ENCODE assay signal across 9 cellular contexts in the genomic region with DNA sequence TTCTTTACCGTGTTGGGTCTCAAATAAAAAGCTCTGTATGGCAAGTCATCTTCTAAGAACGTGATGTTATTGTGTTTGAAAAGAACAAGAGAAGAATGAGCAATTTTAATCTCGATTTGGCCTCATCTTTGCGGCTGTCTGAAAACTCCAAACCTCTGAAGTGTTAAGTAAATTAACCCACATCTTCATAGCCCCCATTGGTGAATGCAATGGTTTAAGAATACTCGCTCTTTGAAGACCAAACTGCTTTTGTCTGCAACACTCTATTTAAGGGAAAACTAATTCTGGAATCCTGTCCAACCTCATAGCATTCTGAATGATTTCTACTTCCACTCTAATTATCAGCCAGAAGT. TPM values are rescaled to one million over a fixed set of nuclear protein-coding genes. Genes with fewer than 3 reads are reported as not detected.
DNase-seq lines count a peak whose midpoint lies in the region; ATAC-seq and TF ChIP-seq lines count a peak whose summit lies in the region.
"Had no signal": no experiment of that assay in that cellular context is flagged by ENCODE, and none has a peak within 500 bp of the region (broad histone marks: within the 10 kb centered on the region; RNA-seq: fewer than 3 reads in every experiment).

No MANE protein-coding gene starts in this region.

- peaks cover 1% of the 10 kb centered on the region for H3K36me3 Mint-ChIP-seq in activated CD8-positive, alpha-beta memory T cell treated with anti-CD3 and anti-CD28 coated beads, Interleukin-2, amount 10 ng/mL, durations not matched to agents 7 days and 5 days

- H3K27ac Mint-ChIP-seq in activated CD8-positive, alpha-beta memory T cell treated with anti-CD3 and anti-CD28 coated beads, Interleukin-2, amount 10 ng/mL, durations not matched to agents 7 days and 5 days, result no peak overlapping the region

- H3K4me3 ChIP-seq in RWPE2 (ENCODE audit: severe bottlenecking) (peak overlapping the region; percentile 35), subcutaneous abdominal adipose tissue (ENCODE audit: low read depth in 1 of 5, low read length in 5 of 5) (peak overlapping the region; percentile 68 to 88 (median 70))
- H3K4me3 ChIP-seq: lung had no signal

- CTCF ChIA-PET in activated CD8-positive, alpha-beta memory T cell treated with anti-CD3 and anti-CD28 coated beads, Interleukin-2, amount 10 ng/mL, durations not matched to agents 7 days and 5 days (lab: Charles Lee), result interaction anchor here (0.6 to 5.0 kb wide), 30 partner anchors 13 to 505 kb away, joined by 3 to 30 read pairs (median 3); a partner anchor contains a TSS

- H3K27ac ChIP-seq in RWPE2 (ENCODE audit: poor library complexity, severe bottlenecking) (no peak overlapping the region), foreskin keratinocyte (no peak overlapping the region), subcutaneous abdominal adipose tissue (ENCODE audit: low read depth, low read length) (peak overlapping the region; percentile 91)

- DNase-seq in activated CD8-positive, alpha-beta memory T cell treated with anti-CD3 and anti-CD28 coated beads, Interleukin-2, amount 10 ng/mL, durations not matched to agents 7 days and 5 days, result no peak
- no peak for DNase-seq in activated CD8-positive, alpha-beta memory T cell treated with anti-CD3 and anti-CD28 coated beads, Interleukin-2, amount 50 U/mL, for 4 hours
- DNase-seq in RWPE2 (ENCODE audit: low spot score) (no peak), foreskin keratinocyte (no peak), SKM-1 (lab: John Stamatoyannopoulos, UW; ENCODE audit: unreplicated experiment) (no peak), iPS-NIHi7 (ENCODE audit: extremely low spot score) (no peak)
- DNase-seq in stimulated activated CD4-positive, alpha-beta T cell treated with anti-CD3 and anti-CD28 coated beads, Interleukin-12 subunit alpha, Interleukin-12 subunit beta, amount 100 ng/mL, for 4 hours, result no peak

- H3K9ac ChIP-seq in subcutaneous abdominal adipose tissue (ENCODE audit: low read length in 5 of 5), result peak overlapping the region in 3 of 5 donors; percentile 77 to 82 (median 79)

- peak overlapping the region; percentile 82 for H3K4me3 Mint-ChIP-seq in activated CD8-positive, alpha-beta memory T cell treated with anti-CD3 and anti-CD28 coated beads, Interleukin-2, amount 10 ng/mL, durations not matched to agents 7 days and 5 days

- TF ChIP-seq CTCF in RWPE2 (IDR thresholded peaks at IDR 0.05; ENCODE audit: poor library complexity, severe bottlenecking) (peak; percentile 54), foreskin keratinocyte (conservative IDR thresholded peaks at IDR 0.05) (no peak)

- H3K4me1 ChIP-seq in RWPE2 (ENCODE audit: insufficient read depth, poor library complexity, severe bottlenecking), result peaks cover 3% of the 10 kb centered on the region
- H3K4me1 ChIP-seq in foreskin keratinocyte, result peaks cover 7% of the 10 kb centered on the region
- H3K4me1 ChIP-seq in subcutaneous abdominal adipose tissue (ENCODE audit: control insufficient read depth in 5 of 5, insufficient read depth in 5 of 5, low read length in 5 of 5), result peaks cover 3 to 39% (median 22%) of the 10 kb centered on the region in 5 donors

- H3K36me3 ChIP-seq in RWPE2 (ENCODE audit: low read depth), result no peaks in the 10 kb centered on the region
- no peaks in the 10 kb centered on the region for H3K36me3 ChIP-seq in subcutaneous abdominal adipose tissue (ENCODE audit: control insufficient read depth in 5 of 5, insufficient read depth in 5 of 5, low read length in 5 of 5)

- H3K9me3 ChIP-seq in RWPE2 (ENCODE audit: severe bottlenecking) (no peaks in the 10 kb centered on the region), subcutaneous abdominal adipose tissue (ENCODE audit: control insufficient read depth in 5 of 5, low read length in 5 of 5) (peaks cover 0 to 3% (median 0%) of the 10 kb centered on the region in 5 donors)

- H3K27me3 ChIP-seq in RWPE2 (ENCODE audit: insufficient read depth, poor library complexity, severe bottlenecking) (no peaks in the 10 kb centered on the region), foreskin keratinocyte (no peaks in the 10 kb centered on the region), subcutaneous abdominal adipose tissue (ENCODE audit: control insufficient read depth in 5 of 5, insufficient read depth in 4 of 5, low read length in 5 of 5) (no peaks in the 10 kb centered on the region)

- H3K27me3 Mint-ChIP-seq in activated CD8-positive, alpha-beta memory T cell treated with anti-CD3 and anti-CD28 coated beads, Interleukin-2, amount 10 ng/mL, durations not matched to agents 7 days and 5 days, result peaks cover 6% of the 10 kb centered on the region

- ATAC-seq in activated CD8-positive, alpha-beta memory T cell treated with anti-CD3 and anti-CD28 coated beads, Interleukin-2, amount 10 ng/mL, durations not matched to agents 7 days and 5 days, result peak; percentile 11
- ATAC-seq in RWPE2 (ENCODE audit: low read depth) (no peak), foreskin keratinocyte (peak; percentile 1)

- no peaks in the 10 kb centered on the region for H3K9me3 Mint-ChIP-seq in activated CD8-positive, alpha-beta memory T cell treated with anti-CD3 and anti-CD28 coated beads, Interleukin-2, amount 10 ng/mL, durations not matched to agents 7 days and 5 days (ENCODE audit: low read depth)

- H3K4me1 Mint-ChIP-seq in activated CD8-positive, alpha-beta memory T cell treated with anti-CD3 and anti-CD28 coated beads, Interleukin-2, amount 10 ng/mL, durations not matched to agents 7 days and 5 days, result peaks cover 16% of the 10 kb centered on the region

RNA-seq across cellular contexts. Expression of a gene that starts 56.9 kb away (rescaled TPM):
- total RNA-seq in activated CD8-positive, alpha-beta memory T cell treated with anti-CD3 and anti-CD28 coated beads, Interleukin-2, amount 10 ng/mL, durations not matched to agents 7 days and 5 days, result not detected
- total RNA-seq in foreskin keratinocyte, result 2.4 and 4.0 TPM in 2 replicates
- 0.79 and 1.7 TPM in 2 replicates for polyA plus RNA-seq in foreskin keratinocyte
